36 cellular contexts compared by ENCODE assay signal in the genomic region with DNA sequence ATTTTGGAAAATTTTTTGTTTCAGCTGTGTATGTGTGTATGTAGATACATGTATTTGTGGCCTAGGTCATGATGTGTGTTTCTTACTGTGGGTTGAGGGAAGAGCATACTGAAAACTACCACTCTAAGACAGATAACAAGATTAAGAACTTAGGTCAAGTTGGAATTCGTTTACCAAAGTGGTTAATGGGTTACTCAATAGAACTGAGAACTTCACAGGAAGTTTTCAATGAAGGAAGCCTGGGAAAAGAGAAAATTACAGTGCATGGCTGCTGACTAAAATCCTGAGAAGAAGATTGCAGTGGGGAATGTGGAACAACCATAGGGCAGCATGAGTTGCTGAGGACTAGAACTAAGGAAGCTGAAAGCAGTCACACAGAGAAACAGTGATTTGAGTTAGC. TPM values are rescaled to one million over a fixed set of nuclear protein-coding genes. Genes with fewer than 3 reads are reported as not detected.
"Had no signal": no experiment of that assay in that cellular context is flagged by ENCODE, and none has a peak within 500 bp of the region (broad histone marks: within the 10 kb centered on the region; RNA-seq: fewer than 3 reads in every experiment).

No MANE protein-coding gene starts in this region.

- DNase-seq: activated CD4-positive, alpha-beta T cell treated with anti-CD3 and anti-CD28 coated beads for 4 hours; activated CD4-positive, alpha-beta T cell treated with anti-CD3 and anti-CD28 coated beads, Interleukin-2, amount 50 U/mL, for 4 hours; activated effector memory CD4-positive, alpha-beta T cell treated with Interleukin-2 at 50 U/mL for 16 hours; activated naive CD4-positive, alpha-beta T cell treated with Interleukin-2 at 50 U/mL for 16 hours; aorta; cerebellar nuclear complex; colonic mucosa; effector CD8-positive, alpha-beta T cell; erythroblast; kidney; left colon; mesendoderm; mucosa of descending colon; nephron progenitor cell; ovary; stimulated activated CD4-positive, alpha-beta T cell treated with anti-CD3 and anti-CD28 coated beads, Interleukin-15, amount 100 ng/mL, for 24 hours; stimulated activated CD4-positive, alpha-beta T cell treated with anti-CD3 and anti-CD28 coated beads, Interleukin-2, amount 100 ng/mL, for 24 hours; stimulated activated naive B cell treated with anti-CD40 and anti-IgM and Interleukin-4, amounts not matched to agents 10 μg/mL and 1 μg/mL and 100 μg/mL, for 72 hours; stomach; T-helper 9 cell; thyroid gland; upper lobe of right lung had no signal

- H3K27me3 Mint-ChIP-seq: brain had no signal

- H3K9me3 Mint-ChIP-seq: T-helper 1 cell treated with Interleukin-12 subunit alpha and Interleukin-12 subunit beta and Interleukin-4 antibody, amounts not matched to agents 30 μg/mL and 1 μg/mL, for 36 hours had no signal

- H3K4me1 Mint-ChIP-seq: brain; nephron progenitor cell; stimulated activated naive B cell treated with anti-CD40 and anti-IgM and Interleukin-4, amounts not matched to agents 10 μg/mL and 1 μg/mL and 100 μg/mL, for 72 hours had no signal

- H3K27ac Mint-ChIP-seq: activated naive CD8-positive, alpha-beta T cell; nephron progenitor cell; stimulated activated naive B cell treated with anti-CD40 and anti-IgM and Interleukin-4, amounts not matched to agents 10 μg/mL and 1 μg/mL and 100 μg/mL, for 72 hours; T-helper 1 cell treated with Interleukin-12 subunit alpha and Interleukin-12 subunit beta and Interleukin-4 antibody, amounts not matched to agents 30 μg/mL and 1 μg/mL, for 36 hours had no signal

- H3K27me3 ChIP-seq: cardiac muscle cell, colonic mucosa, neutrophil, right atrium auricular region, thyroid gland, upper lobe of right lung had no signal

- H3K27ac ChIP-seq: cardiac muscle cell, colonic mucosa, gastroesophageal sphincter, hepatocyte, neutrophil, ovary, prostate gland, right atrium auricular region, stomach, thyroid gland, upper lobe of right lung, VCaP had no signal

- H3K36me3 Mint-ChIP-seq: activated naive CD8-positive, alpha-beta T cell; stimulated activated naive B cell treated with anti-CD40 and anti-IgM and Interleukin-4, amounts not matched to agents 10 μg/mL and 1 μg/mL and 100 μg/mL, for 72 hours had no signal

- ATAC-seq: gastroesophageal sphincter; left colon; mucosa of descending colon; stimulated activated naive B cell treated with anti-CD40 and anti-IgM and Interleukin-4, amounts not matched to agents 10 μg/mL and 1 μg/mL and 100 μg/mL, for 72 hours; upper lobe of right lung had no signal

- H3K4me2 ChIP-seq: hepatocyte had no signal

- H3K4me3 ChIP-seq: cardiac muscle cell, colonic mucosa, gastroesophageal sphincter, hepatocyte, mucosa of descending colon, ovary, prostate gland, right atrium auricular region, stomach, thyroid gland, upper lobe of right lung had no signal

- H2AFZ ChIP-seq: hepatocyte had no signal

- H3K36me3 ChIP-seq: cardiac muscle cell, colonic mucosa, gastroesophageal sphincter, neutrophil, ovary, prostate gland, right atrium auricular region, stomach, thyroid gland, upper lobe of right lung had no signal

- H3K79me2 ChIP-seq: hepatocyte had no signal

- H3K9me3 ChIP-seq: colonic mucosa, mucosa of descending colon, neutrophil, ovary, prostate gland, thyroid gland, upper lobe of right lung had no signal

- H3K4me1 ChIP-seq: colonic mucosa, gastroesophageal sphincter, prostate gland, right atrium auricular region, stomach, thyroid gland, upper lobe of right lung had no signal

- H3K4me3 Mint-ChIP-seq: activated naive CD8-positive, alpha-beta T cell; brain; nephron progenitor cell; stimulated activated naive B cell treated with anti-CD40 and anti-IgM and Interleukin-4, amounts not matched to agents 10 μg/mL and 1 μg/mL and 100 μg/mL, for 72 hours; T-helper 1 cell treated with Interleukin-12 subunit alpha and Interleukin-12 subunit beta and Interleukin-4 antibody, amounts not matched to agents 30 μg/mL and 1 μg/mL, for 36 hours had no signal

RNA-seq across cellular contexts. Expression of a gene that starts 21.4 kb away (rescaled TPM):
- total RNA-seq: aorta, cardiac muscle cell, colonic mucosa, dermis microvascular lymphatic vessel endothelial cell, hepatocyte, kidney, left colon, lower leg skin, mucosa of descending colon, myocyte, right atrium auricular region, upper lobe of right lung had no signal
- polyA plus RNA-seq: adipose tissue, aorta, hepatocyte had no signal
